ENCODE assay signal across 9 cellular contexts in genomic region chr7:74480861-74481417, GRCh38. TPM values are rescaled to one million over a fixed set of nuclear protein-coding genes. Genes with fewer than 3 reads are reported as not detected.
DNase-seq lines count a peak whose midpoint lies in the region; ATAC-seq and TF ChIP-seq lines count a peak whose summit lies in the region.
"Had no signal": no experiment of that assay in that cellular context is flagged by ENCODE, and none has a peak within 500 bp of the region (broad histone marks: within the 10 kb centered on the region; RNA-seq: fewer than 3 reads in every experiment).

No MANE protein-coding gene starts in this region.

- H3K36me3 ChIP-seq in ectodermal cell (ENCODE audit: control insufficient read depth, insufficient read depth, low read length) (no peaks in the 10 kb centered on the region), mucosa of descending colon (ENCODE audit: low read depth) (no peaks in the 10 kb centered on the region)

- no peak for TF ChIP-seq CTCF in mucosa of descending colon (IDR thresholded peaks at IDR 0.05)
- no peak for TF ChIP-seq CTCF in GM10266 (IDR thresholded peaks at IDR 0.05; ENCODE audit: control insufficient read depth, insufficient read depth, low read depth, missing control alignments)

- ATAC-seq in Right ventricle myocardium inferior (peak; percentile 13), mucosa of descending colon (peak; percentile 66), T-cell (replicated peaks in 1 of 4) (no peak), GM21528 (IDR thresholded peaks at IDR 0.05; ENCODE audit: low FRiP score, unreplicated experiment) (no peak)

- no peak overlapping the region for H3K27ac Mint-ChIP-seq in T-cell
- H3K27ac Mint-ChIP-seq: CD4-positive, CD25-positive, alpha-beta regulatory T cell had no signal

- peak overlapping the region; percentile 81 for H3K27ac ChIP-seq in ectodermal cell (ENCODE audit: insufficient read depth, low read depth, low read length, poor library complexity, severe bottlenecking)

- H3K9me3 Mint-ChIP-seq in T-cell, result no peaks in the 10 kb centered on the region

- intact Hi-C loops in Right ventricle myocardium inferior (cut with DNase I) (loop anchor here (1.0 kb wide), 1 partner anchor 26 kb away; no protein-coding TSS in a partner anchor), cardiac septum (cut with DNase I) (loop anchor here (2.0 kb wide), 1 partner anchor 26 kb away; no protein-coding TSS in a partner anchor), mucosa of descending colon (cut with DNase I, micrococcal nuclease) (no loop called here)

- no peaks in the 10 kb centered on the region for H3K9me3 ChIP-seq in ectodermal cell (ENCODE audit: control insufficient read depth, low read length)
- H3K9me3 ChIP-seq in mucosa of descending colon, result no peaks in the 10 kb centered on the region

- peaks cover 9 to 10% of the 10 kb centered on the region in 2 donors for H3K27me3 Mint-ChIP-seq in T-cell

- POLR2A ChIA-PET in T-cell (lab: Charles Lee), result no interaction called here

- 78 to 79% methylated on average over 16 of the region's 16 CpGs for WGBS in ectodermal cell, 2 experiments

- H3K4me1 Mint-ChIP-seq in T-cell, result peaks cover 0 to 6% (median 2%) of the 10 kb centered on the region in 3 donors

- CTCF ChIA-PET in T-cell (lab: Charles Lee), result no interaction called here

- H3K4me3 Mint-ChIP-seq in T-cell, result no peak overlapping the region

- H3K36me3 Mint-ChIP-seq in T-cell, result no peaks in the 10 kb centered on the region
- H3K36me3 Mint-ChIP-seq: CD4-positive, CD25-positive, alpha-beta regulatory T cell had no signal

- peaks cover 36% of the 10 kb centered on the region for H3K4me1 ChIP-seq in ectodermal cell (ENCODE audit: control insufficient read depth, insufficient read depth, low read length)
- H3K4me1 ChIP-seq in mucosa of descending colon (ENCODE audit: low read depth), result peaks cover 38% of the 10 kb centered on the region

- no peaks in the 10 kb centered on the region for H3K27me3 ChIP-seq in ectodermal cell (ENCODE audit: control insufficient read depth, insufficient read depth, low read length, poor library complexity, severe bottlenecking)

- H3K4me3 ChIP-seq in ectodermal cell (ENCODE audit: insufficient read depth, low read depth, low read length) (no peak overlapping the region), mucosa of descending colon (no peak overlapping the region)

- DNase-seq in Right ventricle myocardium inferior (ENCODE audit: missing footprints) (no peak), cardiac septum (ENCODE audit: low spot score) (no peak), mucosa of descending colon (peak; percentile 60 to 77 (median 69)), iPS-NIHi7 (ENCODE audit: extremely low spot score) (no peak), T-cell (no peak), GM10266 (ENCODE audit: extremely low spot score) (no peak)
- DNase-seq: CD4-positive, CD25-positive, alpha-beta regulatory T cell had no signal

RNA-seq across cellular contexts. Expression of gene GTF2IRD1, which starts 27.2 kb away (rescaled TPM):
- total RNA-seq in Right ventricle myocardium inferior, result 19.1 TPM
- 13.2 TPM for total RNA-seq in cardiac septum
- polyA plus RNA-seq in ectodermal cell (2013, experiment 1 of 4), result 86.9 TPM
- polyA plus RNA-seq in ectodermal cell (2013, experiment 2 of 4), result 89.2 TPM
- 65.6 TPM for polyA plus RNA-seq in ectodermal cell (2013, experiment 3 of 4)
- polyA plus RNA-seq in ectodermal cell (2013, experiment 4 of 4), result 57.9 TPM
- total RNA-seq in mucosa of descending colon, result 10 to 100 TPM; 10.5 to 30.7 (median 12.7) TPM
- total RNA-seq in T-cell, result 1 to 10 TPM; 1.2 to 6.9 (median 3.3) TPM

Comparison
In these comparisons a context has a peak if more than half of its experiments do, and no peak if none do; other contexts are left out.
1. ATAC-seq: peak in Right ventricle myocardium inferior (single experiment) and mucosa of descending colon (single experiment); none in T-cell (0 of 4) and GM21528 (single experiment).
2. DNase-seq: peak in mucosa of descending colon (3 of 3); none in Right ventricle myocardium inferior (single experiment), cardiac septum (single experiment), iPS-NIHi7 (single experiment), T-cell (0 of 34) and GM10266 (single experiment).
3. intact Hi-C loops: an anchor here in Right ventricle myocardium inferior (1.0 kb wide) and cardiac septum (2.0 kb wide); none called in mucosa of descending colon.